Comparison of ENCODE assay signal across 9 cellular contexts in the genomic region with DNA sequence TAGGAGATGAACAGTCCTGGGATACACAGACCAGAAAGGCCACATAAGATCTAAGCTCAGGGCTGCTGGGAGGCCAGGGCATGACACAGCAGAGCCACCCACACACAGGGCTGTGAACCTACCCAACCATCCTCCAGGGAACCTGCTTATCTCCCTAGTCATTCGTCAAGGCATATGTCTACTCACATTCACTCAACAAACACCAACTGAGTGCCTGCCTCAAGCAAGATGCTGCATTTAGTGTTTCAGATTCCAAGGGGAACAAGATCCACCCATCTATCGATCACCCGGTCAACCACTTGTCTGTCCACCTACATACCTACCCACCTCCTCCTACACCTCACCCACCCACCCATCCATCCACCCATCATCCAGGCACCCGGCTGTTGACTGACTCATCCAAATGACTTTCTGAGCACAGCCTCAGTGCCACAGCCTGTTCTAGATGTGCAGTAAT. TPM values are rescaled to one million over a fixed set of nuclear protein-coding genes. Genes with fewer than 3 reads are reported as not detected.
A peak's percentile ranks its signal among the peaks of the same experiment; 100 is the strongest.
DNase-seq lines count a peak whose midpoint lies in the region; ATAC-seq lines count a peak whose summit lies in the region.
"Had no signal": no experiment of that assay in that cellular context is flagged by ENCODE, and none has a peak within 500 bp of the region (broad histone marks: within the 10 kb centered on the region; RNA-seq: fewer than 3 reads in every experiment).

No MANE protein-coding gene starts in this region.

- peak overlapping the region; percentile 95 for H3K4me3 Mint-ChIP-seq in T-helper 2 cell treated with Interferon-gamma antibody and Interleukin-4, amounts not matched to agents 5 μg/mL and 100 μg/mL, for 36 hours
- peak overlapping the region; percentile 56 for H3K4me3 Mint-ChIP-seq in dendritic cell treated with granulocyte-macrophage colony-stimulating factor and Interleukin-4, amounts not matched to agents 40 ng/mL and 50 ng/mL, for 4 days
- peak overlapping the region; percentile 93 for H3K4me3 Mint-ChIP-seq in stimulated activated effector memory CD8-positive, alpha-beta T cell treated with anti-CD3 and anti-CD28 coated beads, Interleukin-12 subunit alpha, Interleukin-12 subunit beta, amount 100 ng/mL, for 72 hours

- H3K4me1 Mint-ChIP-seq in T-helper 2 cell treated with Interferon-gamma antibody and Interleukin-4, amounts not matched to agents 5 μg/mL and 100 μg/mL, for 36 hours (ENCODE audit: low read depth): peaks cover 49% of the 10 kb centered on the region
- peaks cover 54% of the 10 kb centered on the region for H3K4me1 Mint-ChIP-seq in dendritic cell treated with granulocyte-macrophage colony-stimulating factor and Interleukin-4, amounts not matched to agents 40 ng/mL and 50 ng/mL, for 4 days (ENCODE audit: low read depth)
- peaks cover 50% of the 10 kb centered on the region for H3K4me1 Mint-ChIP-seq in stimulated activated effector memory CD8-positive, alpha-beta T cell treated with anti-CD3 and anti-CD28 coated beads, Interleukin-12 subunit alpha, Interleukin-12 subunit beta, amount 100 ng/mL, for 72 hours

- no peaks in the 10 kb centered on the region for H3K9me3 Mint-ChIP-seq in T-helper 2 cell treated with Interferon-gamma antibody and Interleukin-4, amounts not matched to agents 5 μg/mL and 100 μg/mL, for 36 hours
- no peaks in the 10 kb centered on the region for H3K9me3 Mint-ChIP-seq in dendritic cell treated with granulocyte-macrophage colony-stimulating factor and Interleukin-4, amounts not matched to agents 40 ng/mL and 50 ng/mL, for 4 days
- H3K9me3 Mint-ChIP-seq in stimulated activated effector memory CD8-positive, alpha-beta T cell treated with anti-CD3 and anti-CD28 coated beads, Interleukin-12 subunit alpha, Interleukin-12 subunit beta, amount 100 ng/mL, for 72 hours: no peaks in the 10 kb centered on the region

- peaks cover 4% of the 10 kb centered on the region for H3K27me3 Mint-ChIP-seq in T-helper 2 cell treated with Interferon-gamma antibody and Interleukin-4, amounts not matched to agents 5 μg/mL and 100 μg/mL, for 36 hours (ENCODE audit: low read depth)
- H3K27me3 Mint-ChIP-seq in dendritic cell treated with granulocyte-macrophage colony-stimulating factor and Interleukin-4, amounts not matched to agents 40 ng/mL and 50 ng/mL, for 4 days: peaks cover 14% of the 10 kb centered on the region

- DNase-seq in left cardiac atrium (peak; percentile 4), Right ventricle myocardium inferior (ENCODE audit: missing footprints) (no peak), cerebellar nuclear complex (lab: John Stamatoyannopoulos, UW) (no peak), DMS153 (lab: John Stamatoyannopoulos, UW) (no peak)
- peak; percentile 50 for DNase-seq in T-helper 2 cell treated with Interferon-gamma antibody and Interleukin-4, amounts not matched to agents 5 μg/mL and 100 μg/mL, for 36 hours (ENCODE audit: low spot score)
- no peak for DNase-seq in stimulated activated effector memory CD8-positive, alpha-beta T cell treated with anti-CD3 and anti-CD28 coated beads, Interleukin-12 subunit alpha, Interleukin-12 subunit beta, amount 100 ng/mL, for 72 hours (ENCODE audit: low spot score in 2 of 2)

- intact Hi-C loops in left cardiac atrium (cut with DNase I) (no loop called here), Right ventricle myocardium inferior (cut with DNase I) (no loop called here)
- intact Hi-C loops in dendritic cell treated with granulocyte-macrophage colony-stimulating factor and Interleukin-4, amounts not matched to agents 40 ng/mL and 50 ng/mL, for 4 days (cut with micrococcal nuclease): no loop called here

- peak overlapping the region; percentile 87 for H3K27ac Mint-ChIP-seq in T-helper 2 cell treated with Interferon-gamma antibody and Interleukin-4, amounts not matched to agents 5 μg/mL and 100 μg/mL, for 36 hours
- peak overlapping the region; percentile 46 for H3K27ac Mint-ChIP-seq in dendritic cell treated with granulocyte-macrophage colony-stimulating factor and Interleukin-4, amounts not matched to agents 40 ng/mL and 50 ng/mL, for 4 days
- peak overlapping the region; percentile 98 for H3K27ac Mint-ChIP-seq in stimulated activated effector memory CD8-positive, alpha-beta T cell treated with anti-CD3 and anti-CD28 coated beads, Interleukin-12 subunit alpha, Interleukin-12 subunit beta, amount 100 ng/mL, for 72 hours

- H3K36me3 Mint-ChIP-seq in T-helper 2 cell treated with Interferon-gamma antibody and Interleukin-4, amounts not matched to agents 5 μg/mL and 100 μg/mL, for 36 hours (ENCODE audit: low read depth): peaks cover 56% of the 10 kb centered on the region
- H3K36me3 Mint-ChIP-seq in dendritic cell treated with granulocyte-macrophage colony-stimulating factor and Interleukin-4, amounts not matched to agents 40 ng/mL and 50 ng/mL, for 4 days (ENCODE audit: low read depth): peaks cover 50% of the 10 kb centered on the region
- peaks cover 60% of the 10 kb centered on the region for H3K36me3 Mint-ChIP-seq in stimulated activated effector memory CD8-positive, alpha-beta T cell treated with anti-CD3 and anti-CD28 coated beads, Interleukin-12 subunit alpha, Interleukin-12 subunit beta, amount 100 ng/mL, for 72 hours

- ATAC-seq in left cardiac atrium (no peak), Right ventricle myocardium inferior (no peak), GM21390 (IDR thresholded peaks at IDR 0.05; ENCODE audit: unreplicated experiment) (no peak)
- peak; percentile 48 for ATAC-seq in stimulated activated effector memory CD8-positive, alpha-beta T cell treated with anti-CD3 and anti-CD28 coated beads, Interleukin-12 subunit alpha, Interleukin-12 subunit beta, amount 100 ng/mL, for 72 hours

RNA-seq across cellular contexts. Expression of gene DPM2, which starts 1.9 kb away (rescaled TPM):
- total RNA-seq in left cardiac atrium (10 to 100 TPM; 14.7 to 18.3 TPM), Right ventricle myocardium inferior (11.9 TPM)

RNA-seq across cellular contexts. Expression of gene PIP5KL1, which starts 5.2 kb away (rescaled TPM):
- total RNA-seq in left cardiac atrium: under 1 TPM; 0.50 to 0.99 TPM
- total RNA-seq in Right ventricle myocardium inferior: not detected
- total RNA-seq: ascending aorta had no signal

RNA-seq across cellular contexts. Expression of gene ST6GALNAC4, which starts 19.0 kb away (rescaled TPM):
- total RNA-seq in left cardiac atrium (10 to 100 TPM; 35.8 to 49.9 TPM), Right ventricle myocardium inferior (21.9 TPM)

RNA-seq across cellular contexts. Expression of gene ST6GALNAC6, which starts 36.4 kb away (rescaled TPM):
- total RNA-seq in left cardiac atrium (10 to 100 TPM; 56.7 to 71.7 TPM), Right ventricle myocardium inferior (43.3 TPM)

RNA-seq across cellular contexts. Expression of gene EEIG1, which starts 45.0 kb away (rescaled TPM):
- 10 to 100 TPM; 24.9 to 27.3 TPM for total RNA-seq in left cardiac atrium
- total RNA-seq in Right ventricle myocardium inferior: 25.3 TPM

Comparison
In these comparisons a context has a peak if more than half of its experiments do, and no peak if none do; other contexts are left out.
1. DNase-seq: peak in left cardiac atrium (single experiment) and T-helper 2 cell treated with Interferon-gamma antibody and Interleukin-4, amounts not matched to agents 5 μg/mL and 100 μg/mL, for 36 hours (single experiment); none in Right ventricle myocardium inferior (single experiment), stimulated activated effector memory CD8-positive, alpha-beta T cell treated with anti-CD3 and anti-CD28 coated beads, Interleukin-12 subunit alpha, Interleukin-12 subunit beta, amount 100 ng/mL, for 72 hours (0 of 2), cerebellar nuclear complex (0 of 2) and DMS153 (single experiment).
2. H3K27ac Mint-ChIP-seq: peak in every context shown above with its lines; median percentile 98 in stimulated activated effector memory CD8-positive, alpha-beta T cell treated with anti-CD3 and anti-CD28 coated beads, Interleukin-12 subunit alpha, Interleukin-12 subunit beta, amount 100 ng/mL, for 72 hours; 87 in T-helper 2 cell treated with Interferon-gamma antibody and Interleukin-4, amounts not matched to agents 5 μg/mL and 100 μg/mL, for 36 hours; 46 in dendritic cell treated with granulocyte-macrophage colony-stimulating factor and Interleukin-4, amounts not matched to agents 40 ng/mL and 50 ng/mL, for 4 days.
3. Peak in every context shown above with its lines, with median percentiles within 50 percentile points of each other: H3K4me3 Mint-ChIP-seq.